In the genomic region with DNA sequence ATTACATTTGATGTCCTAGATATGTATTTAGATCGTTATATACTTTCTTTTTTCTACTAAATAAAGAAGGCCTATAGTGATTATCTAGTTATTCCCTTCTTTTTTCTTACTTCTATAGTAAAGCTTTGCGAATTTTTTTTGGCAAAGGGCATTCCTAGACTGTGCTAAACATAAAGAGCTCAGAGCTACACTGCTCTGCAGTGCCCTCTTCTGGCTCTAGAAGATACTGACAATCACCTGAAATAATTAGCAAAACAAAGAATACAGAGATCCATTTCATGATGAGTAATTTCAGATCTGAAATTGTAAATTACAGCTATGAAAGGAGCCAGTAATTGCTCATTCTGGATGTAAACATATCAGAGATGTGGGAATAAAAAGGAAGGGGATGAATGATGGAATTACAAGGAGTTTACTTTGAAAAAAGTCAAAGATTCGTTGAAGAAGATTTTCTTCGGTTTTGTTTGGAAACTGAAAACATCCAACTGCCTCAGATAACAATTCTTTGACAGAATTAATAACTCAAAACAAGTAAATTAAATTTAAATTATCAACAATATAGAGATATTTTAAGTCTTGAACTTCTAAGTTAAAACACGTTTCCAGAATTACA, we compare ENCODE assay signal across 8 cellular contexts.
A peak's percentile ranks its signal among the peaks of the same experiment; 100 is the strongest.
DNase-seq lines count a peak whose midpoint lies in the region; ATAC-seq and TF ChIP-seq lines count a peak whose summit lies in the region.

No MANE protein-coding gene starts in this region.

- peak; percentile 90 for ATAC-seq in GM18909 (IDR thresholded peaks at IDR 0.05; ENCODE audit: poor library complexity, unreplicated experiment)
- peak; percentile 83 for ATAC-seq in HG03139 (IDR thresholded peaks at IDR 0.05; ENCODE audit: unreplicated experiment)

- no peaks in the 10 kb centered on the region for H3K36me3 Mint-ChIP-seq in immature natural killer cell

- no peaks in the 10 kb centered on the region for H3K9me3 ChIP-seq in tibial artery

- H3K4me3 Mint-ChIP-seq in immature natural killer cell = no peak overlapping the region

- no peaks in the 10 kb centered on the region for H3K27me3 ChIP-seq in tibial artery

- intact Hi-C loops in tibial artery (cut with DNase I; ENCODE audit: low total_unique reads) = no loop called here

- H3K9me3 Mint-ChIP-seq in immature natural killer cell = no peaks in the 10 kb centered on the region

- peaks cover 2 to 4% (median 4%) of the 10 kb centered on the region in 3 donors for H3K27me3 Mint-ChIP-seq in immature natural killer cell (ENCODE audit: low read depth in 3 of 3)

- no peaks in the 10 kb centered on the region for H3K36me3 ChIP-seq in tibial artery

- no peaks in the 10 kb centered on the region for H3K4me1 Mint-ChIP-seq in immature natural killer cell

- H3K27ac Mint-ChIP-seq in immature natural killer cell = no peak overlapping the region

- H3K27ac ChIP-seq in tibial artery (no peak overlapping the region), coronary artery (no peak overlapping the region)

- DNase-seq in DMS79 (lab: John Stamatoyannopoulos, UW) (peak; percentile 24), NCI-H2227 treated with DMSO at 0.1 percent for 48 hours (lab: John Stamatoyannopoulos, UW) (peak; percentile 47), astrocyte of the hippocampus (ENCODE audit: low read depth, low spot score) (peak; percentile 75), immature natural killer cell (peak; percentile 7 to 22 (median 17)), tibial artery (no peak), coronary artery (ENCODE audit: low spot score) (no peak)

- no peaks in the 10 kb centered on the region for H3K4me1 ChIP-seq in tibial artery

- no peak overlapping the region for H3K4me3 ChIP-seq in tibial artery
- no peak overlapping the region for H3K4me3 ChIP-seq in coronary artery

- peak; percentile 46 to 59 for TF ChIP-seq CTCF in tibial artery (IDR thresholded peaks at IDR 0.05)
- TF ChIP-seq CTCF in coronary artery (IDR thresholded peaks at IDR 0.05) = no peak

Comparison
In these comparisons a context has a peak if more than half of its experiments do, and no peak if none do; other contexts are left out.
1. DNase-seq: peak in DMS79 (single experiment), NCI-H2227 treated with DMSO at 0.1 percent for 48 hours (single experiment), astrocyte of the hippocampus (single experiment) and immature natural killer cell (3 of 3); none in tibial artery (0 of 2) and coronary artery (single experiment).